2 cellular contexts compared by ENCODE assay signal in genomic region chr1:210655511-210655910, GRCh38.
TF ChIP-seq lines count a peak whose summit lies in the region.

No MANE protein-coding gene starts in this region.

TF ChIP-seq in SK-N-SH treated with all-trans-retinoic acid at 6 μM for 48 hours, 23 proteins besides CTCF, POLR2A, EP300 and RAD21 (continued from another document):
- TF ChIP-seq, protein P1, sequence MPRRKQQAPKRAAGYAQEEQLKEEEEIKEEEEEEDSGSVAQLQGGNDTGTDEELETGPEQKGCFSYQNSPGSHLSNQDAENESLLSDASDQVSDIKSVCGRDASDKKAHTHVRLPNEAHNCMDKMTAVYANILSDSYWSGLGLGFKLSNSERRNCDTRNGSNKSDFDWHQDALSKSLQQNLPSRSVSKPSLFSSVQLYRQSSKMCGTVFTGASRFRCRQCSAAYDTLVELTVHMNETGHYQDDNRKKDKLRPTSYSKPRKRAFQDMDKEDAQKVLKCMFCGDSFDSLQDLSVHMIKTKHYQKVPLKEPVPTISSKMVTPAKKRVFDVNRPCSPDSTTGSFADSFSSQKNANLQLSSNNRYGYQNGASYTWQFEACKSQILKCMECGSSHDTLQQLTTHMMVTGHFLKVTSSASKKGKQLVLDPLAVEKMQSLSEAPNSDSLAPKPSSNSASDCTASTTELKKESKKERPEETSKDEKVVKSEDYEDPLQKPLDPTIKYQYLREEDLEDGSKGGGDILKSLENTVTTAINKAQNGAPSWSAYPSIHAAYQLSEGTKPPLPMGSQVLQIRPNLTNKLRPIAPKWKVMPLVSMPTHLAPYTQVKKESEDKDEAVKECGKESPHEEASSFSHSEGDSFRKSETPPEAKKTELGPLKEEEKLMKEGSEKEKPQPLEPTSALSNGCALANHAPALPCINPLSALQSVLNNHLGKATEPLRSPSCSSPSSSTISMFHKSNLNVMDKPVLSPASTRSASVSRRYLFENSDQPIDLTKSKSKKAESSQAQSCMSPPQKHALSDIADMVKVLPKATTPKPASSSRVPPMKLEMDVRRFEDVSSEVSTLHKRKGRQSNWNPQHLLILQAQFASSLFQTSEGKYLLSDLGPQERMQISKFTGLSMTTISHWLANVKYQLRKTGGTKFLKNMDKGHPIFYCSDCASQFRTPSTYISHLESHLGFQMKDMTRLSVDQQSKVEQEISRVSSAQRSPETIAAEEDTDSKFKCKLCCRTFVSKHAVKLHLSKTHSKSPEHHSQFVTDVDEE (CRISPR knock-in tag; IDR thresholded peaks at IDR 0.05), result no peak
- TF ChIP-seq ARNTL (CRISPR knock-in tag; IDR thresholded peaks at IDR 0.05; ENCODE audit: borderline replicate concordance, low read depth) (no peak), SNAI2 (CRISPR knock-in tag; IDR thresholded peaks at IDR 0.05) (no peak)

TF ChIP-seq in SK-N-SH, 30 proteins besides CTCF, POLR2A, EP300 and RAD21 (continued from another document):
- TF ChIP-seq TAF1 (IDR thresholded peaks at IDR 0.05; ENCODE audit: borderline replicate concordance, low read depth, low read length), result no peak
- no peak for TF ChIP-seq RXRA (IDR thresholded peaks at IDR 0.05; ENCODE audit: borderline replicate concordance, low read depth)
- no peak for TF ChIP-seq SIN3A (IDR thresholded peaks at IDR 0.05; ENCODE audit: borderline replicate concordance, low read depth, low read length)
- no peak for TF ChIP-seq FOXJ3 (CRISPR knock-in tag; IDR thresholded peaks at IDR 0.05)
- no peak for TF ChIP-seq TEAD4 (IDR thresholded peaks at IDR 0.05; ENCODE audit: borderline replicate concordance, insufficient read depth)
- TF ChIP-seq MAX (IDR thresholded peaks at IDR 0.05; ENCODE audit: low read depth), result no peak
- TF ChIP-seq EZH2phosphoT487 (IDR thresholded peaks at IDR 0.05; ENCODE audit: borderline replicate concordance, low read depth), result no peak
- TF ChIP-seq NRF1 (IDR thresholded peaks at IDR 0.05; ENCODE audit: low read depth, low read length), result no peak
- TF ChIP-seq, protein P2, sequence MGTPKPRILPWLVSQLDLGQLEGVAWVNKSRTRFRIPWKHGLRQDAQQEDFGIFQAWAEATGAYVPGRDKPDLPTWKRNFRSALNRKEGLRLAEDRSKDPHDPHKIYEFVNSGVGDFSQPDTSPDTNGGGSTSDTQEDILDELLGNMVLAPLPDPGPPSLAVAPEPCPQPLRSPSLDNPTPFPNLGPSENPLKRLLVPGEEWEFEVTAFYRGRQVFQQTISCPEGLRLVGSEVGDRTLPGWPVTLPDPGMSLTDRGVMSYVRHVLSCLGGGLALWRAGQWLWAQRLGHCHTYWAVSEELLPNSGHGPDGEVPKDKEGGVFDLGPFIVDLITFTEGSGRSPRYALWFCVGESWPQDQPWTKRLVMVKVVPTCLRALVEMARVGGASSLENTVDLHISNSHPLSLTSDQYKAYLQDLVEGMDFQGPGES (IDR thresholded peaks at IDR 0.05; ENCODE audit: low read depth, low read length), result no peak
- TF ChIP-seq, protein P3, sequence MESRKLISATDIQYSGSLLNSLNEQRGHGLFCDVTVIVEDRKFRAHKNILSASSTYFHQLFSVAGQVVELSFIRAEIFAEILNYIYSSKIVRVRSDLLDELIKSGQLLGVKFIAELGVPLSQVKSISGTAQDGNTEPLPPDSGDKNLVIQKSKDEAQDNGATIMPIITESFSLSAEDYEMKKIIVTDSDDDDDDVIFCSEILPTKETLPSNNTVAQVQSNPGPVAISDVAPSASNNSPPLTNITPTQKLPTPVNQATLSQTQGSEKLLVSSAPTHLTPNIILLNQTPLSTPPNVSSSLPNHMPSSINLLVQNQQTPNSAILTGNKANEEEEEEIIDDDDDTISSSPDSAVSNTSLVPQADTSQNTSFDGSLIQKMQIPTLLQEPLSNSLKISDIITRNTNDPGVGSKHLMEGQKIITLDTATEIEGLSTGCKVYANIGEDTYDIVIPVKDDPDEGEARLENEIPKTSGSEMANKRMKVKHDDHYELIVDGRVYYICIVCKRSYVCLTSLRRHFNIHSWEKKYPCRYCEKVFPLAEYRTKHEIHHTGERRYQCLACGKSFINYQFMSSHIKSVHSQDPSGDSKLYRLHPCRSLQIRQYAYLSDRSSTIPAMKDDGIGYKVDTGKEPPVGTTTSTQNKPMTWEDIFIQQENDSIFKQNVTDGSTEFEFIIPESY (IDR thresholded peaks at IDR 0.05; ENCODE audit: borderline replicate concordance, low read depth), result no peak
- no peak for TF ChIP-seq ELF1 (IDR thresholded peaks at IDR 0.05)
- TF ChIP-seq MEF2A (IDR thresholded peaks at IDR 0.05; ENCODE audit: borderline replicate concordance, low read depth), result no peak
- no peak for TF ChIP-seq SMC3 (IDR thresholded peaks at IDR 0.05; ENCODE audit: low read depth, low read length)
- TF ChIP-seq, protein P4, sequence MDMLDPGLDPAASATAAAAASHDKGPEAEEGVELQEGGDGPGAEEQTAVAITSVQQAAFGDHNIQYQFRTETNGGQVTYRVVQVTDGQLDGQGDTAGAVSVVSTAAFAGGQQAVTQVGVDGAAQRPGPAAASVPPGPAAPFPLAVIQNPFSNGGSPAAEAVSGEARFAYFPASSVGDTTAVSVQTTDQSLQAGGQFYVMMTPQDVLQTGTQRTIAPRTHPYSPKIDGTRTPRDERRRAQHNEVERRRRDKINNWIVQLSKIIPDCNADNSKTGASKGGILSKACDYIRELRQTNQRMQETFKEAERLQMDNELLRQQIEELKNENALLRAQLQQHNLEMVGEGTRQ (IDR thresholded peaks at IDR 0.05; ENCODE audit: borderline replicate concordance, low read depth, low read length), result no peak
- TF ChIP-seq YY1 (IDR thresholded peaks at IDR 0.05; ENCODE audit: low read depth), result no peak
- no peak for TF ChIP-seq TCF12 (IDR thresholded peaks at IDR 0.05)
- no peak for TF ChIP-seq JUND (IDR thresholded peaks at IDR 0.05)
